Comparison of ENCODE assay signal across 14 cellular contexts in genomic region chr22:23246982-23247766, GRCh38.
A peak's percentile ranks its signal among the peaks of the same experiment; 100 is the strongest.
DNase-seq lines count a peak whose midpoint lies in the region; ATAC-seq lines count a peak whose summit lies in the region.
"Had no signal": no experiment of that assay in that cellular context is flagged by ENCODE, and none has a peak within 500 bp of the region (broad histone marks: within the 10 kb centered on the region; RNA-seq: fewer than 3 reads in every experiment).

No MANE protein-coding gene starts in this region.

- no peak overlapping the region for H2BK120ac ChIP-seq in mesenchymal stem cell (ENCODE audit: low read depth, low read length)

- H3K18ac ChIP-seq in mesenchymal stem cell (ENCODE audit: low read depth in 1 of 2, low read length in 2 of 2), result no peak overlapping the region

- no peak overlapping the region for H3K4me3 ChIP-seq in mesenchymal stem cell (ENCODE audit: insufficient read depth in 1 of 2, low read depth in 1 of 2, low read length in 2 of 2)
- H3K4me3 ChIP-seq: ascending aorta, smooth muscle cell had no signal

- no peak overlapping the region for H2BK5ac ChIP-seq in mesenchymal stem cell (ENCODE audit: low read depth, low read length, poor library complexity, severe bottlenecking)

- no peak overlapping the region for H4K8ac ChIP-seq in mesenchymal stem cell (ENCODE audit: low read length)

- H2AFZ ChIP-seq in mesenchymal stem cell (ENCODE audit: low read depth, low read length), result no peak overlapping the region

- H4K91ac ChIP-seq in mesenchymal stem cell (ENCODE audit: low read length), result peak overlapping the region; percentile 15

- H3K4me2 ChIP-seq in mesenchymal stem cell (ENCODE audit: low read length, poor library complexity, severe bottlenecking), result no peak overlapping the region
- H3K4me2 ChIP-seq: smooth muscle cell had no signal

- peaks cover 51% of the 10 kb centered on the region for H3K79me1 ChIP-seq in mesenchymal stem cell (replicated peaks; ENCODE audit: low read length, poor library complexity, severe bottlenecking)

- no peak overlapping the region for H3K27ac ChIP-seq in mesenchymal stem cell (ENCODE audit: low read length, poor library complexity, severe bottlenecking)

- H2BK15ac ChIP-seq in mesenchymal stem cell (ENCODE audit: low read depth, poor library complexity, severe bottlenecking), result peak overlapping the region; percentile 32

- no peak overlapping the region for H2BK12ac ChIP-seq in mesenchymal stem cell (ENCODE audit: low read length in 2 of 2)

- H3K36me3 ChIP-seq in mesenchymal stem cell (ENCODE audit: control insufficient read depth in 1 of 2, insufficient read depth in 2 of 2, low read depth in 1 of 2, low read length in 2 of 2), result peaks cover 0 to 7% of the 10 kb centered on the region in 2 experiments
- H3K36me3 ChIP-seq: ascending aorta had no signal

- 98% methylated on average over 10 of the region's 13 CpGs for WGBS in mesenchymal stem cell

- H3K23ac ChIP-seq in mesenchymal stem cell (ENCODE audit: low read length in 2 of 2), result no peak overlapping the region

- H2AK5ac ChIP-seq in mesenchymal stem cell (ENCODE audit: low read length, severe bottlenecking), result no peak overlapping the region

- no peak overlapping the region for H3K14ac ChIP-seq in mesenchymal stem cell (ENCODE audit: low read length in 2 of 2)

- no peaks in the 10 kb centered on the region for H3K9me3 ChIP-seq in mesenchymal stem cell (ENCODE audit: control insufficient read depth, low read length)
- H3K9me3 ChIP-seq: ascending aorta, Caco-2 had no signal

- H3K9ac ChIP-seq in mesenchymal stem cell (ENCODE audit: low read length), result no peak overlapping the region

- no peaks in the 10 kb centered on the region for H3K27me3 ChIP-seq in mesenchymal stem cell (ENCODE audit: control insufficient read depth in 1 of 2, insufficient read depth in 1 of 2, low read length in 2 of 2)
- H3K27me3 ChIP-seq: ascending aorta had no signal

- H3K4me1 ChIP-seq in mesenchymal stem cell (ENCODE audit: control insufficient read depth, insufficient read depth, low read depth, low read length), result peaks cover 28% of the 10 kb centered on the region

- peak; percentile 63 for DNase-seq in COR-L47 (lab: John Stamatoyannopoulos, UW)
- DNase-seq in HuH-7.5 (ENCODE audit: low spot score), result peak; percentile 48
- peak; percentile 26 to 74 for DNase-seq in SHP77 (lab: John Stamatoyannopoulos, UW)
- no peak for DNase-seq in mesenchymal stem cell
- no peak for DNase-seq in 8988T
- no peak for DNase-seq in GM03348 (ENCODE audit: low spot score)
- DNase-seq: Caco-2, dermis blood vessel endothelial cell, mammary epithelial cell, NCI-H1105 had no signal

- no peak overlapping the region for H3K4ac ChIP-seq in mesenchymal stem cell (ENCODE audit: low read depth in 1 of 2, low read length in 2 of 2)

- ATAC-seq in HG03571 (IDR thresholded peaks at IDR 0.05; ENCODE audit: unreplicated experiment) (no peak), HG03095 (IDR thresholded peaks at IDR 0.05; ENCODE audit: unreplicated experiment) (no peak)

Comparison
In these comparisons a context has a peak if more than half of its experiments do, and no peak if none do; other contexts are left out.
1. DNase-seq: peak in COR-L47 (single experiment), HuH-7.5 (single experiment) and SHP77 (2 of 2); none in mesenchymal stem cell (single experiment), 8988T (single experiment) and GM03348 (single experiment).